ENCODE assay signal across 16 cellular contexts in genomic region chr5:60505796-60506195, GRCh38.
DNase-seq lines count a peak whose midpoint lies in the region; ATAC-seq, FAIRE-seq and TF ChIP-seq lines count a peak whose summit lies in the region.
"Had no signal": no experiment of that assay in that cellular context is flagged by ENCODE, and none has a peak within 500 bp of the region (broad histone marks: within the 10 kb centered on the region; RNA-seq: fewer than 3 reads in every experiment).

No MANE protein-coding gene starts in this region.

- H3K4ac ChIP-seq in H1 (replicated peaks; ENCODE audit: insufficient read length, low read depth, low read length) = no peak overlapping the region

- WGBS in H1 (ENCODE audit: extremely low coverage in 1 of 2, insufficient coverage in 1 of 2, insufficient read length in 1 of 2, insufficient replicate concordance in 2 of 2, low coverage in 1 of 2, low lambda C conversion rate in 2 of 2, missing lambda C conversion rate in 1 of 2), 2 experiments = 89% methylated on average over 2 of the region's 2 CpGs; no CpG with 5 or more reads in 1 of the 2 experiments

- peak; percentile 8 for DNase-seq in activated CD4-positive, alpha-beta T cell treated with anti-CD3 and anti-CD28 coated beads, Interleukin-2, amount 10 ng/mL, durations not matched to agents 24 days and 14 days
- DNase-seq in activated CD4-positive, alpha-beta T cell treated with anti-CD3 and anti-CD28 coated beads for 4 hours = no peak
- DNase-seq in H1 (ENCODE audit: low read depth in 1 of 2, low spot score in 2 of 2) (no peak), occipital lobe (lab: John Stamatoyannopoulos, UW) (peak; percentile 38), MG63 (no peak), CD1c-positive myeloid dendritic cell (ENCODE audit: extremely low spot score) (no peak)
- DNase-seq in natural killer cell treated with Interleukin-12 subunit alpha and Interleukin-12 subunit beta and Interleukin-15 and Interleukin-18, amount 100 ng/mL, for 72 hours (ENCODE audit: low spot score) = no peak
- DNase-seq: HCEC 1CT, NCI-H1436 treated with DMSO at 0.1 percent for 48 hours, NCI-H1930, NCI-H748 treated with DMSO at 0.1 percent for 48 hours, Peyer's patch had no signal

- H2AK5ac ChIP-seq in H1 (ENCODE audit: low read depth, low read length) = no peak overlapping the region

- H2BK20ac ChIP-seq in H1 (ENCODE audit: low read length) = no peak overlapping the region

- no peak overlapping the region for H4K8ac ChIP-seq in H1 (ENCODE audit: extremely low read depth, insufficient read depth, low read length)

- no peaks in the 10 kb centered on the region for H3K23me2 ChIP-seq in H1 (ENCODE audit: low read depth, low read length)

- H3K27me3 ChIP-seq in H1 (replicated peaks in 1 of 4; ENCODE audit: control insufficient read depth in 3 of 4, extremely low read depth in 1 of 4, insufficient read depth in 3 of 4, low read length in 3 of 4) = no peaks in the 10 kb centered on the region
- peaks cover 2% of the 10 kb centered on the region; the same call in 1 of the 2 replicates for H3K27me3 ChIP-seq in MG63
- H3K27me3 ChIP-seq: Peyer's patch had no signal

- no peak overlapping the region for H3K9ac ChIP-seq in H1 (replicated peaks in 1 of 4; ENCODE audit: extremely low read depth in 1 of 4, low read depth in 3 of 4, low read length in 3 of 4)

- H3K4me3 ChIP-seq in H1 (ENCODE audit: extremely low read depth in 1 of 4, insufficient read depth in 2 of 4, low read depth in 3 of 4, low read length in 4 of 4) = no peak overlapping the region
- no peak overlapping the region for H3K4me3 ChIP-seq in MG63
- H3K4me3 ChIP-seq: GM23338, Peyer's patch had no signal

- no peaks in the 10 kb centered on the region for H3K9me3 ChIP-seq in H1 (ENCODE audit: insufficient read depth in 2 of 2, low read depth in 1 of 2, low read length in 1 of 2)
- no peaks in the 10 kb centered on the region for H3K9me3 ChIP-seq in MG63
- H3K9me3 ChIP-seq: Peyer's patch had no signal

- H2BK12ac ChIP-seq in H1 (ENCODE audit: low read depth, low read length) = no peak overlapping the region

- H3K4me1 Mint-ChIP-seq in activated CD4-positive, alpha-beta T cell treated with anti-CD3 and anti-CD28 coated beads, Interleukin-2, amount 10 ng/mL, durations not matched to agents 24 days and 14 days = no peaks in the 10 kb centered on the region
- no peaks in the 10 kb centered on the region for H3K4me1 Mint-ChIP-seq in natural killer cell treated with Interleukin-12 subunit alpha and Interleukin-12 subunit beta and Interleukin-15 and Interleukin-18, amount 100 ng/mL, for 72 hours (ENCODE audit: low read depth in 2 of 2)

- TF ChIP-seq EP300 in H1 (IDR thresholded peaks at IDR 0.05; ENCODE audit: borderline replicate concordance in 1 of 2, low read depth in 2 of 2, low read length in 2 of 2) = no peak

- no peak for TF ChIP-seq CTCF in H1 (IDR thresholded peaks at IDR 0.05; ENCODE audit: control extremely low read depth in 1 of 3, insufficient read depth in 1 of 3, low read depth in 1 of 3, low read length in 3 of 3)

- TF ChIP-seq RAD21 in H1 (IDR thresholded peaks at IDR 0.05 in 1 of 2, conservative IDR thresholded peaks at IDR 0.05 in 1 of 2; ENCODE audit: low read depth in 2 of 2, low read length in 2 of 2) = no peak

- TF ChIP-seq POLR2A in H1 (IDR thresholded peaks at IDR 0.05; ENCODE audit: control extremely low read depth in 1 of 2, low read depth in 2 of 2, low read length in 2 of 2) = no peak

- CTCF ChIA-PET in H1 (lab: Charles Lee; ENCODE audit: partially characterized antibody) = interaction anchor here (2.6 kb wide), 1 partner anchor 11 kb away, joined by 9 read pairs; no protein-coding TSS in a partner anchor

- no peaks in the 10 kb centered on the region for H3K9me3 Mint-ChIP-seq in activated CD4-positive, alpha-beta T cell treated with anti-CD3 and anti-CD28 coated beads, Interleukin-2, amount 10 ng/mL, durations not matched to agents 24 days and 14 days
- peaks cover 12% of the 10 kb centered on the region for H3K9me3 Mint-ChIP-seq in natural killer cell treated with Interleukin-12 subunit alpha and Interleukin-12 subunit beta and Interleukin-15 and Interleukin-18, amount 100 ng/mL, for 72 hours
- H3K9me3 Mint-ChIP-seq: GM23338, IgD-negative memory B cell had no signal

- no peaks in the 10 kb centered on the region for H3K79me1 ChIP-seq in H1 (ENCODE audit: low read depth, low read length)

- H3K23ac ChIP-seq in H1 (ENCODE audit: insufficient read length) = no peak overlapping the region

- H3K14ac ChIP-seq in H1 (ENCODE audit: insufficient read length) = no peak overlapping the region

- POLR2A ChIA-PET in H1 (lab: Charles Lee; ENCODE audit: partially characterized antibody) = no interaction called here

- no peak for FAIRE-seq in H1 (lab: Jason Lieb, UNC)

- H3K4me2 ChIP-seq in H1 (ENCODE audit: insufficient read depth in 1 of 2, low read depth in 2 of 2, low read length in 2 of 2) = no peak overlapping the region
- H3K4me2 ChIP-seq: GM23338 had no signal

- 0 out of 2 replicates have a peak overlapping the region, but pooled peaks have one; percentile 11 for H2BK5ac ChIP-seq in H1 (ENCODE audit: low read depth, low read length)

- ATAC-seq in GM21576 (IDR thresholded peaks at IDR 0.05; ENCODE audit: unreplicated experiment) = no peak
- no peak for ATAC-seq in natural killer cell treated with Interleukin-12 subunit alpha and Interleukin-12 subunit beta and Interleukin-15 and Interleukin-18, amount 100 ng/mL, for 72 hours
- ATAC-seq: GM23338 had no signal

- H2BK120ac ChIP-seq in H1 (replicated peaks; ENCODE audit: low read depth, low read length) = no peak overlapping the region

- H3K36me3 Mint-ChIP-seq in activated CD4-positive, alpha-beta T cell treated with anti-CD3 and anti-CD28 coated beads, Interleukin-2, amount 10 ng/mL, durations not matched to agents 24 days and 14 days (ENCODE audit: low read depth) = no peaks in the 10 kb centered on the region
- no peaks in the 10 kb centered on the region for H3K36me3 Mint-ChIP-seq in natural killer cell treated with Interleukin-12 subunit alpha and Interleukin-12 subunit beta and Interleukin-15 and Interleukin-18, amount 100 ng/mL, for 72 hours

- no peak overlapping the region for H4K5ac ChIP-seq in H1 (ENCODE audit: insufficient read length, low read depth, low read length)

- H3K4me1 ChIP-seq in H1 (replicated peaks in 1 of 4; ENCODE audit: control insufficient read depth in 3 of 4, insufficient read depth in 4 of 4, low read length in 3 of 4) = no peaks in the 10 kb centered on the region; a peak in 1 of 7 replicates
- H3K4me1 ChIP-seq: Peyer's patch had no signal

- H3K18ac ChIP-seq in H1 (ENCODE audit: extremely low read depth, low read length) = no peak overlapping the region

- H3K79me2 ChIP-seq in H1 (ENCODE audit: control insufficient read depth in 1 of 2, insufficient read depth in 2 of 2, low read length in 2 of 2) = no peaks in the 10 kb centered on the region

- H4K20me1 ChIP-seq in H1 (replicated peaks in 1 of 2; ENCODE audit: control insufficient read depth in 1 of 2, insufficient read depth in 2 of 2, low read length in 2 of 2) = no peaks in the 10 kb centered on the region

- H3K27me3 Mint-ChIP-seq in activated CD4-positive, alpha-beta T cell treated with anti-CD3 and anti-CD28 coated beads, Interleukin-2, amount 10 ng/mL, durations not matched to agents 24 days and 14 days = no peaks in the 10 kb centered on the region
- H3K27me3 Mint-ChIP-seq in natural killer cell treated with Interleukin-12 subunit alpha and Interleukin-12 subunit beta and Interleukin-15 and Interleukin-18, amount 100 ng/mL, for 72 hours = no peaks in the 10 kb centered on the region
- H3K27me3 Mint-ChIP-seq: IgD-negative memory B cell had no signal

- intact Hi-C loops in activated CD4-positive, alpha-beta T cell treated with anti-CD3 and anti-CD28 coated beads, Interleukin-2, amount 10 ng/mL, durations not matched to agents 24 days and 14 days (cut with micrococcal nuclease) = no loop called here

- H3K36me3 ChIP-seq in H1 (ENCODE audit: control insufficient read depth in 2 of 4, insufficient read depth in 4 of 4, low read length in 3 of 4) (no peaks in the 10 kb centered on the region), MG63 (no peaks in the 10 kb centered on the region)
- H3K36me3 ChIP-seq: Peyer's patch had no signal

- no peak overlapping the region for H3K27ac Mint-ChIP-seq in activated CD4-positive, alpha-beta T cell treated with anti-CD3 and anti-CD28 coated beads, Interleukin-2, amount 10 ng/mL, durations not matched to agents 24 days and 14 days
- H3K27ac Mint-ChIP-seq in natural killer cell treated with Interleukin-12 subunit alpha and Interleukin-12 subunit beta and Interleukin-15 and Interleukin-18, amount 100 ng/mL, for 72 hours = no peak overlapping the region
- H3K27ac Mint-ChIP-seq: GM23338 had no signal

- no peak overlapping the region for H4K91ac ChIP-seq in H1 (replicated peaks; ENCODE audit: insufficient read length, low read length)

- H2BK15ac ChIP-seq in H1 (ENCODE audit: low read length) = no peak overlapping the region

- H3K27ac ChIP-seq in H1 (ENCODE audit: low read depth, low read length) = no peak overlapping the region
- H3K27ac ChIP-seq: C4-2B had no signal

- H3K4me3 Mint-ChIP-seq in activated CD4-positive, alpha-beta T cell treated with anti-CD3 and anti-CD28 coated beads, Interleukin-2, amount 10 ng/mL, durations not matched to agents 24 days and 14 days = no peak overlapping the region
- no peak overlapping the region for H3K4me3 Mint-ChIP-seq in natural killer cell treated with Interleukin-12 subunit alpha and Interleukin-12 subunit beta and Interleukin-15 and Interleukin-18, amount 100 ng/mL, for 72 hours
- H3K4me3 Mint-ChIP-seq: GM23338 had no signal

- no peak overlapping the region for H3K56ac ChIP-seq in H1 (replicated peaks; ENCODE audit: insufficient read length, low read depth, low read length)

- H2AFZ ChIP-seq in H1 (ENCODE audit: low read length) = no peak overlapping the region
- H2AFZ ChIP-seq: GM23338 had no signal

TF ChIP-seq in H1, 55 proteins besides CTCF, POLR2A, EP300 and RAD21:
- no peak for TF ChIP-seq MAFK (IDR thresholded peaks at IDR 0.05; ENCODE audit: low read depth, low read length)
- no peak for TF ChIP-seq SRF (IDR thresholded peaks at IDR 0.05; ENCODE audit: low read depth, low read length)
- TF ChIP-seq TCF12 (IDR thresholded peaks at IDR 0.05; ENCODE audit: low read depth, low read length) = no peak
- no peak for TF ChIP-seq CHD2 (IDR thresholded peaks at IDR 0.05; ENCODE audit: low read length)
- TF ChIP-seq SP1 (IDR thresholded peaks at IDR 0.05; ENCODE audit: low read depth, low read length) = no peak
- no peak for TF ChIP-seq KDM1A (IDR thresholded peaks at IDR 0.05; ENCODE audit: borderline replicate concordance, low read length)
- TF ChIP-seq SIRT6 (IDR thresholded peaks at IDR 0.05; ENCODE audit: low read length) = no peak

Comparison
In these comparisons a context has a peak if more than half of its experiments do, and no peak if none do; other contexts are left out.
1. DNase-seq: peak in activated CD4-positive, alpha-beta T cell treated with anti-CD3 and anti-CD28 coated beads, Interleukin-2, amount 10 ng/mL, durations not matched to agents 24 days and 14 days (single experiment) and occipital lobe (single experiment); none in activated CD4-positive, alpha-beta T cell treated with anti-CD3 and anti-CD28 coated beads for 4 hours (0 of 2), H1 (0 of 2), MG63 (single experiment), CD1c-positive myeloid dendritic cell (single experiment) and natural killer cell treated with Interleukin-12 subunit alpha and Interleukin-12 subunit beta and Interleukin-15 and Interleukin-18, amount 100 ng/mL, for 72 hours (single experiment).